ENCODE assay signal across 17 cellular contexts in the genomic region with DNA sequence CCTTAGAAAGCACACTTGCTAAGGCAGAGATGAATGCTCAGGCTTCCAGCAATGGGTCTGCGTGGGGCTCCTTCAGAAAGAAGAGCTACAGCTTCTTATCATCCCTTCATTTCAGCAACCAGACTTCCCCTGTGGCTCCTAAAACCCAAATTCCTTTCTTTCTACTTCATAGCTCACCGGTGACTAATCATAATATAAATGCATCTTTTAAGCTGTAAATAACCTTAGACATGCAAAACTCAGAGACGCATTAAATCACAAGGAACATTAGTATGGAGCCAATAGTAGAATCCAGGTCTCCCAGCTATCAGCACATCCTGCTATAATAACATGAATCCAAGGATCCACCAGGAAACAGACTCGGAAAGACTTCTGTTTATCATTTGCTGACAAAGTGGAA.
A peak's percentile ranks its signal among the peaks of the same experiment; 100 is the strongest.
DNase-seq lines count a peak whose midpoint lies in the region; ATAC-seq and TF ChIP-seq lines count a peak whose summit lies in the region.
"Had no signal": no experiment of that assay in that cellular context is flagged by ENCODE, and none has a peak within 500 bp of the region (broad histone marks: within the 10 kb centered on the region; RNA-seq: fewer than 3 reads in every experiment).

No MANE protein-coding gene starts in this region.

- H3K27ac Mint-ChIP-seq in MCF 10A (ENCODE audit: low read depth, unreplicated experiment), result peak overlapping the region; percentile 74
- H3K27ac Mint-ChIP-seq: T-helper 1 cell treated with Interleukin-12 subunit alpha and Interleukin-12 subunit beta and Interleukin-4 antibody, amounts not matched to agents 30 μg/mL and 1 μg/mL, for 36 hours had no signal

- TF ChIP-seq CTCF in MCF 10A (IDR thresholded peaks at IDR 0.05; ENCODE audit: unreplicated experiment) (no peak), breast epithelium (IDR thresholded peaks at IDR 0.05) (no peak)

- intact Hi-C loops in MCF 10A (cut with micrococcal nuclease) (no loop called here), breast epithelium (cut with DNase I; ENCODE audit: low total_unique reads) (no loop called here)

- no peaks in the 10 kb centered on the region for H3K36me3 ChIP-seq in breast epithelium
- H3K36me3 ChIP-seq: tibial artery had no signal

- peak; percentile 36 for DNase-seq in MCF 10A (ENCODE audit: unreplicated experiment)
- no peak for DNase-seq in breast epithelium (ENCODE audit: low spot score in 2 of 2)
- DNase-seq in UCSD-AML1 (lab: John Stamatoyannopoulos, UW; ENCODE audit: unreplicated experiment), result peak; percentile 15
- peak; percentile 36 for DNase-seq in glomerular visceral epithelial cell (ENCODE audit: extremely low spot score)
- no peak for DNase-seq in NCI-H1694 treated with DMSO at 0.1 percent for 48 hours (lab: John Stamatoyannopoulos, UW)
- DNase-seq: 8988T; activated CD4-positive, alpha-beta T cell treated with anti-CD3 and anti-CD28 coated beads, Interleukin-2, amount 50 U/mL, for 1 hour; naive B cell; NCI-H2227 treated with DMSO at 0.1 percent for 48 hours; small intestine; tibial artery had no signal

- no peaks in the 10 kb centered on the region for H3K9me3 Mint-ChIP-seq in MCF 10A (ENCODE audit: unreplicated experiment)
- H3K9me3 Mint-ChIP-seq: central memory CD8-positive, alpha-beta T cell had no signal

- H3K27me3 ChIP-seq in breast epithelium, result no peaks in the 10 kb centered on the region
- H3K27me3 ChIP-seq: tibial artery had no signal

- no peak overlapping the region for H3K27ac ChIP-seq in breast epithelium
- H3K27ac ChIP-seq: epithelial cell of prostate, tibial artery had no signal

- peaks cover 8% of the 10 kb centered on the region for H3K4me1 Mint-ChIP-seq in MCF 10A (ENCODE audit: insufficient read depth, unreplicated experiment)

- TF ChIP-seq POLR2A in breast epithelium (IDR thresholded peaks at IDR 0.05), result no peak

- no peaks in the 10 kb centered on the region for H3K9me3 ChIP-seq in breast epithelium
- H3K9me3 ChIP-seq: tibial artery had no signal

- BruUV-seq in MCF 10A (replicated peaks; lab: Mats Ljungman, UMichigan), result no TSS peak

- ATAC-seq in HG03095 (IDR thresholded peaks at IDR 0.05; ENCODE audit: unreplicated experiment) (no peak), HG02973 (IDR thresholded peaks at IDR 0.05; ENCODE audit: unreplicated experiment) (no peak), GM18861 (IDR thresholded peaks at IDR 0.05; ENCODE audit: unreplicated experiment) (no peak)

- no peak overlapping the region for H3K4me3 ChIP-seq in breast epithelium
- H3K4me3 ChIP-seq: tibial artery had no signal

- H3K27me3 Mint-ChIP-seq in MCF 10A (ENCODE audit: insufficient read depth, unreplicated experiment), result no peaks in the 10 kb centered on the region
- H3K27me3 Mint-ChIP-seq: central memory CD8-positive, alpha-beta T cell; naive B cell had no signal

- no peak overlapping the region for H3K4me3 Mint-ChIP-seq in MCF 10A (ENCODE audit: unreplicated experiment)
- H3K4me3 Mint-ChIP-seq: central memory CD8-positive, alpha-beta T cell; T-helper 1 cell treated with Interleukin-12 subunit alpha and Interleukin-12 subunit beta and Interleukin-4 antibody, amounts not matched to agents 30 μg/mL and 1 μg/mL, for 36 hours had no signal

- no peaks in the 10 kb centered on the region for H3K4me1 ChIP-seq in breast epithelium
- H3K4me1 ChIP-seq: tibial artery had no signal

- POLR2A ChIA-PET in MCF 10A (lab: Yijun Ruan, JAX), result interaction anchor here (0.7 to 1.4 kb wide), 5 partner anchors 17 to 333 kb away, joined by 3 read pairs; no protein-coding TSS in a partner anchor

- CTCF ChIA-PET in MCF 10A (lab: Yijun Ruan, JAX), result interaction anchor here (0.7 to 1.1 kb wide), 2 partner anchors 266 to 638 kb away, joined by 3 read pairs; no protein-coding TSS in a partner anchor

- H3K36me3 Mint-ChIP-seq in MCF 10A (ENCODE audit: insufficient read depth, unreplicated experiment), result no peaks in the 10 kb centered on the region

Comparison
In these comparisons a context has a peak if more than half of its experiments do, and no peak if none do; other contexts are left out.
1. DNase-seq: peak in MCF 10A (single experiment), UCSD-AML1 (single experiment) and glomerular visceral epithelial cell (single experiment); none in breast epithelium (0 of 2) and NCI-H1694 treated with DMSO at 0.1 percent for 48 hours (single experiment).